Comparison of ENCODE assay signal across 8 cellular contexts in genomic region chr11:117145393-117145761, GRCh38. TPM values are rescaled to one million over a fixed set of nuclear protein-coding genes. Genes with fewer than 3 reads are reported as not detected.
A peak's percentile ranks its signal among the peaks of the same experiment; 100 is the strongest.
DNase-seq lines count a peak whose midpoint lies in the region; ATAC-seq and TF ChIP-seq lines count a peak whose summit lies in the region.

No MANE protein-coding gene starts in this region.

- TF ChIP-seq CTCF in AG04449 (IDR thresholded peaks at IDR 0.05; ENCODE audit: insufficient read depth, low read length, missing control alignments) = peak; percentile 20
- peak; percentile 21 for TF ChIP-seq CTCF in GM12873 (IDR thresholded peaks at IDR 0.05; ENCODE audit: insufficient read depth, low read depth, low read length, missing control alignments)

- H3K4me3 ChIP-seq in AG04449 (ENCODE audit: low read depth, low read length) = peak overlapping the region; percentile 89
- peak overlapping the region; percentile 97 to 99 for H3K4me3 ChIP-seq in duodenal mucosa (ENCODE audit: low read depth in 1 of 2, low read length in 2 of 2)
- peak overlapping the region; percentile 67 to 99 for H3K4me3 ChIP-seq in muscle layer of colon (ENCODE audit: low read depth in 1 of 2, low read length in 2 of 2)

- ATAC-seq in GM19397 (IDR thresholded peaks at IDR 0.05; ENCODE audit: unreplicated experiment) = no peak

- H3K27me3 ChIP-seq in duodenal mucosa (ENCODE audit: control insufficient read depth in 1 of 2, insufficient read depth in 2 of 2, low read length in 2 of 2) (no peaks in the 10 kb centered on the region), muscle layer of colon (ENCODE audit: control insufficient read depth in 1 of 2, insufficient read depth in 2 of 2, low read length in 2 of 2) (no peaks in the 10 kb centered on the region)

- H3K9me3 ChIP-seq in duodenal mucosa (ENCODE audit: control insufficient read depth in 1 of 2, low read length in 2 of 2) (no peaks in the 10 kb centered on the region), muscle layer of colon (ENCODE audit: low read length) (no peaks in the 10 kb centered on the region)

- H3K9ac ChIP-seq in duodenal mucosa (ENCODE audit: low read depth in 1 of 2, low read length in 2 of 2) = peak overlapping the region; percentile 89 to 90
- H3K9ac ChIP-seq in muscle layer of colon (ENCODE audit: low read length) = peak overlapping the region; percentile 85

- POLR2A ChIA-PET in AG04449 (lab: Yijun Ruan, JAX) = interaction anchor here (0.6 to 2.9 kb wide), 5 partner anchors 21 to 77 kb away, joined by 3 to 19 read pairs (median 4); partner anchors contain the start of gene SIDT2

- no peak for DNase-seq in AG04449 (ENCODE audit: low read depth, low spot score)
- peak; percentile 53 for DNase-seq in RPMI7951 (ENCODE audit: low read depth)
- DNase-seq in cortex of kidney (lab: John Stamatoyannopoulos, UW) = no peak
- no peak for DNase-seq in C1 segment of cervical spinal cord (lab: John Stamatoyannopoulos, UW)

- H3K36me3 ChIP-seq in duodenal mucosa (ENCODE audit: control insufficient read depth in 1 of 2, insufficient read depth in 2 of 2, low read length in 2 of 2) (peaks cover 0 to 11% of the 10 kb centered on the region in 2 donors), muscle layer of colon (ENCODE audit: insufficient read depth, low read length) (no peaks in the 10 kb centered on the region)

- CTCF ChIA-PET in AG04449 (lab: Yijun Ruan, JAX) = interaction anchor here (0.6 to 3.1 kb wide), 11 partner anchors 9 to 358 kb away, joined by 3 to 13 read pairs (median 6); partner anchors contain the start of genes APOA1, APOA5 and SIDT2

- H3K27ac ChIP-seq in duodenal mucosa (ENCODE audit: low read depth, low read length) (peak overlapping the region; percentile 91), muscle layer of colon (ENCODE audit: low read depth, low read length) (peak overlapping the region; percentile 98)

- H3K4me1 ChIP-seq in duodenal mucosa (ENCODE audit: control insufficient read depth in 1 of 2, insufficient read depth in 2 of 2, low read length in 2 of 2) (peaks cover 13 to 19% of the 10 kb centered on the region in 2 donors), muscle layer of colon (ENCODE audit: insufficient read depth, low read length) (peaks cover 28% of the 10 kb centered on the region)

RNA-seq across cellular contexts. Expression of gene PAFAH1B2, which starts 1.3 kb away (rescaled TPM):
- 123 and 125 TPM in 2 replicates for total RNA-seq in RPMI7951 (2014; rRNA removed; shearing (Covaris generic))

RNA-seq across cellular contexts. Expression of gene SIDT2, which starts 33.2 kb away (rescaled TPM):
- 9.5 and 13.0 TPM in 2 replicates for total RNA-seq in RPMI7951 (2014; rRNA removed; shearing (Covaris generic))

RNA-seq across cellular contexts. Expression of gene SIK3, which starts 47.1 kb away (rescaled TPM):
- total RNA-seq in RPMI7951 (2014; rRNA removed; shearing (Covaris generic)) = 6.4 and 9.3 TPM in 2 replicates

RNA-seq across cellular contexts. Expression of gene TAGLN, which starts 53.8 kb away (rescaled TPM):
- total RNA-seq in RPMI7951 (2014; rRNA removed; shearing (Covaris generic)) = 319 and 359 TPM in 2 replicates
